Comparison of ENCODE assay signal across 8 cellular contexts in genomic region chr9:133787749-133788015, GRCh38. TPM values are rescaled to one million over a fixed set of nuclear protein-coding genes. Genes with fewer than 3 reads are reported as not detected.
DNase-seq lines count a peak whose midpoint lies in the region; ATAC-seq and TF ChIP-seq lines count a peak whose summit lies in the region.
"Had no signal": no experiment of that assay in that cellular context is flagged by ENCODE, and none has a peak within 500 bp of the region (broad histone marks: within the 10 kb centered on the region; RNA-seq: fewer than 3 reads in every experiment).

No MANE protein-coding gene starts in this region.

- H3K79me1 ChIP-seq in neuronal stem cell (ENCODE audit: low read depth, low read length) = peaks cover 4% of the 10 kb centered on the region

- H3K4me1 Mint-ChIP-seq in type B pancreatic cell (ENCODE audit: unreplicated experiment) = peaks cover 4% of the 10 kb centered on the region

- H2BK15ac ChIP-seq in neuronal stem cell (ENCODE audit: low read length) = no peak overlapping the region

- H3K4me3 ChIP-seq in adipocyte (ENCODE audit: low read length) = no peak overlapping the region
- no peak overlapping the region for H3K4me3 ChIP-seq in neuronal stem cell (ENCODE audit: low read length in 2 of 2)
- H3K4me3 ChIP-seq: skin epidermis had no signal

- H2AFZ ChIP-seq in neuronal stem cell (ENCODE audit: low read length) = no peak overlapping the region

- peak overlapping the region; percentile 30 for H2BK12ac ChIP-seq in neuronal stem cell (ENCODE audit: low read length)

- H2BK5ac ChIP-seq in neuronal stem cell (ENCODE audit: low read length) = peak overlapping the region; percentile 75

- no peak overlapping the region for H3K27ac ChIP-seq in neuronal stem cell (replicated peaks; ENCODE audit: low read length)

- no peak overlapping the region for H3K9ac ChIP-seq in adipocyte (ENCODE audit: low read length)
- H3K9ac ChIP-seq in neuronal stem cell (ENCODE audit: low read depth, low read length, poor library complexity) = no peak overlapping the region

- H4K91ac ChIP-seq in neuronal stem cell (ENCODE audit: low read depth, low read length, poor library complexity) = no peak overlapping the region

- no peaks in the 10 kb centered on the region for H3K9me3 Mint-ChIP-seq in type B pancreatic cell

- no peak overlapping the region for H3K14ac ChIP-seq in neuronal stem cell (ENCODE audit: low read length)

- no peaks in the 10 kb centered on the region for H3K27me3 Mint-ChIP-seq in type B pancreatic cell

- H3K36me3 Mint-ChIP-seq in type B pancreatic cell = peaks cover 5% of the 10 kb centered on the region

- no peak for TF ChIP-seq CTCF in type B pancreatic cell (conservative IDR thresholded peaks at IDR 0.05)

- no peak overlapping the region for H4K8ac ChIP-seq in neuronal stem cell (ENCODE audit: low read depth, low read length)

- no peak overlapping the region for H3K23ac ChIP-seq in neuronal stem cell (ENCODE audit: low read depth, low read length, poor library complexity)

- no peaks in the 10 kb centered on the region for H3K9me3 ChIP-seq in adipocyte (ENCODE audit: control insufficient read depth, low read length)
- H3K9me3 ChIP-seq in neuronal stem cell (replicated peaks in 1 of 2; ENCODE audit: control insufficient read depth in 2 of 2, insufficient read depth in 1 of 2, low read depth in 1 of 2, low read length in 2 of 2) = no peaks in the 10 kb centered on the region

- no peak overlapping the region for H3K4me2 ChIP-seq in neuronal stem cell (ENCODE audit: insufficient read depth, low read length, poor library complexity, severe bottlenecking)

- H3K27ac Mint-ChIP-seq in type B pancreatic cell = no peak overlapping the region

- no peak overlapping the region for H3K4me3 Mint-ChIP-seq in type B pancreatic cell

- H3K27me3 ChIP-seq in adipocyte (replicated peaks; ENCODE audit: control insufficient read depth, insufficient read depth, low read length) (no peaks in the 10 kb centered on the region), neuronal stem cell (ENCODE audit: control insufficient read depth in 3 of 3, insufficient read depth in 3 of 3, low read depth in 1 of 3, low read length in 3 of 3) (no peaks in the 10 kb centered on the region)

- peak; percentile 3 for DNase-seq in adipocyte (ENCODE audit: low read depth)
- DNase-seq in neuronal stem cell (ENCODE audit: low spot score) = no peak
- DNase-seq in type B pancreatic cell (ENCODE audit: extremely low spot score, unreplicated experiment) = no peak
- no peak for DNase-seq in activated CD4-positive, alpha-beta T cell treated with anti-CD3 and anti-CD28 coated beads for 48 hours

- H2AK5ac ChIP-seq in neuronal stem cell (ENCODE audit: low read depth, low read length) = peak overlapping the region; percentile 74

- H3K4ac ChIP-seq in neuronal stem cell (ENCODE audit: low read length) = no peak overlapping the region

- H3K18ac ChIP-seq in neuronal stem cell (ENCODE audit: low read length) = peak overlapping the region; percentile 28

- H3K4me1 ChIP-seq in adipocyte (ENCODE audit: control insufficient read depth, insufficient read depth, low read length) (no peaks in the 10 kb centered on the region), neuronal stem cell (ENCODE audit: control insufficient read depth in 2 of 2, insufficient read depth in 1 of 2, low read depth in 1 of 2, low read length in 2 of 2) (peaks cover under 1 to 4% of the 10 kb centered on the region in 2 donors)

- peak; percentile 54 for ATAC-seq in GM18868 (IDR thresholded peaks at IDR 0.05; ENCODE audit: unreplicated experiment)
- peak; percentile 68 for ATAC-seq in HG03066 (IDR thresholded peaks at IDR 0.05; ENCODE audit: low read depth, unreplicated experiment)
- ATAC-seq in GM18517 (IDR thresholded peaks at IDR 0.05; ENCODE audit: unreplicated experiment) = no peak

- no peak overlapping the region for H2BK120ac ChIP-seq in neuronal stem cell (ENCODE audit: low read depth, low read length)

- WGBS in neuronal stem cell (ENCODE audit: extremely low coverage in 2 of 2, insufficient read length in 2 of 2, insufficient replicate concordance in 1 of 2), 2 donors = no CpG with 5 or more reads among the region's 6 CpGs

- peaks cover 26% of the 10 kb centered on the region for H3K36me3 ChIP-seq in adipocyte (ENCODE audit: control insufficient read depth, insufficient read depth, low read length, severe bottlenecking)
- peaks cover 29 to 93% of the 10 kb centered on the region in 2 donors for H3K36me3 ChIP-seq in neuronal stem cell (replicated peaks in 1 of 2; ENCODE audit: control insufficient read depth in 2 of 2, insufficient read depth in 2 of 2, low read length in 2 of 2)

RNA-seq across cellular contexts. Expression of gene SARDH, which starts 49.5 kb away (rescaled TPM):
- 3.8 TPM for polyA plus RNA-seq in neuronal stem cell (2013, experiment 1 of 2)
- polyA plus RNA-seq in neuronal stem cell (2013, experiment 2 of 2) = 3.7 TPM
- total RNA-seq in type B pancreatic cell (ENCODE audit: low replicate concordance) = 0.76 and 6.8 TPM in 2 replicates
